ENCODE assay signal across 8 cellular contexts in the genomic region with DNA sequence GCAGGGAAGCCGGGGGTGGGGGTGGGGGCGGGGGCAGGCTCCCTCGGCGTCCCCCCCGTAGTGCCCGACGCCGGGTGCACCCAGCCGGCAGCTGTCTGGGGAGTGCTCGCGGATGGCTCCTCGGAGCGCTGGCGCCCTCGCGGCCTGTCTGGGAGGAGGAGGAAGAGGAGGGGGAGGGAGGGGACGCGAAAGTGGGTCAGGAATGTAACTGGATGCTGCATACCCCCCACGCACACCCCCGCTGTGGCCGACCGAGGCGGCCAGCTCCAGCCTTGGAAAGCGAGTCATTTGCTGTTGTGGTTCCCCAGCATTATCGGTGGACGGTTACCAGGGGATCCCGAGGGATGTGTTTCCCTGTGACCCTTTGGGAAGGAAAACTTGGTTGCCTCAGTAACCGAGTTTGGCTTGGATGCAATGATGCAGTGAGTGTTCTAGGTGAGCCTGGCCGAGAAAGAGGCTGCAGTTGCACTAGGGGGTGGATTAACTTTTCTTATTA. TPM values are rescaled to one million over a fixed set of nuclear protein-coding genes. Genes with fewer than 3 reads are reported as not detected.
DNase-seq lines count a peak whose midpoint lies in the region; ATAC-seq, FAIRE-seq and TF ChIP-seq lines count a peak whose summit lies in the region.

No MANE protein-coding gene starts in this region.

- BruUV-seq in A673 (replicated peaks; lab: Mats Ljungman, UMichigan), result no TSS peak
- BruUV-seq in HepG2 (replicated peaks; lab: Mats Ljungman, UMichigan), result no TSS peak

- TF ChIP-seq CTCF in A673 (conservative IDR thresholded peaks at IDR 0.05; ENCODE audit: low read depth, low read length) (no peak), GM13976 (IDR thresholded peaks at IDR 0.05; ENCODE audit: borderline replicate concordance, control extremely low read depth, extremely low read depth, insufficient read depth, missing control alignments) (no peak), RWPE2 (IDR thresholded peaks at IDR 0.05; ENCODE audit: poor library complexity, severe bottlenecking) (no peak), HepG2 (CRISPR knock-in tag; IDR thresholded peaks at IDR 0.05) (no peak)

- no peak overlapping the region for H2AFZ ChIP-seq in HepG2 (ENCODE audit: low read length)

- DNase-seq in A673 (ENCODE audit: low spot score) (peak; percentile 74), GM13976 (ENCODE audit: low spot score) (peak; percentile 53), RWPE2 (ENCODE audit: low spot score) (no peak), ecto neural progenitor cell (ENCODE audit: low spot score) (peak; percentile 72), HepG2 (ENCODE audit: low spot score) (no peak)
- DNase-seq in stimulated activated naive B cell treated with anti-CD40 and anti-IgM and Interleukin-4, amounts not matched to agents 10 μg/mL and 1 μg/mL and 100 μg/mL, for 72 hours, result no peak

- no peak overlapping the region for H3K9ac ChIP-seq in HepG2 (ENCODE audit: insufficient read depth, low read depth, low read length)

- no peak for FAIRE-seq in HepG2 (lab: Jason Lieb, UNC)

- in situ Hi-C loops in GM13976 (cut with MboI; ENCODE audit: low sequenced_read_pairs, unreplicated experiment) (no loop called here), HepG2 (cut with HindIII; ENCODE audit: extremely low pct_ligation_motif_present, low pct_unique_long_range_greater_than_20kb) (no loop called here)

- H3K27ac ChIP-seq in A673 (ENCODE audit: low read depth, low read length, poor library complexity, severe bottlenecking) (peak overlapping the region; percentile 75), RWPE2 (ENCODE audit: poor library complexity, severe bottlenecking) (no peak overlapping the region), HepG2 (ENCODE audit: extremely low read length, insufficient read depth, low read length) (no peak overlapping the region)

- H3K27me3 Mint-ChIP-seq in stimulated activated naive B cell treated with anti-CD40 and anti-IgM and Interleukin-4, amounts not matched to agents 10 μg/mL and 1 μg/mL and 100 μg/mL, for 72 hours, result no peaks in the 10 kb centered on the region

- intact Hi-C loops in A673 (cut with micrococcal nuclease; ENCODE audit: unreplicated experiment), result loop anchor here (5.0 to 10.0 kb wide), 3 partner anchors 55 to 358 kb away; partner anchors contain the start of gene RREB1
- intact Hi-C loops in HepG2 (cut with micrococcal nuclease; ENCODE audit: unreplicated experiment), result no loop called here

- WGBS in HepG2 (ENCODE audit: low lambda C conversion rate), result 66% methylated on average over 28 of the region's 29 CpGs

- no peaks in the 10 kb centered on the region for H3K27me3 ChIP-seq in A673 (replicated peaks; ENCODE audit: insufficient read depth, low read depth, low read length, poor library complexity)
- H3K27me3 ChIP-seq in RWPE2 (ENCODE audit: insufficient read depth, poor library complexity, severe bottlenecking), result no peaks in the 10 kb centered on the region
- no peaks in the 10 kb centered on the region; a peak in 1 of 5 replicates for H3K27me3 ChIP-seq in HepG2 (ENCODE audit: control insufficient read depth in 1 of 2, insufficient read depth in 2 of 2, low read length in 2 of 2)

- peaks cover 40% of the 10 kb centered on the region for H3K4me1 ChIP-seq in A673 (ENCODE audit: insufficient read depth, low read length, poor library complexity, severe bottlenecking)
- H3K4me1 ChIP-seq in RWPE2 (ENCODE audit: insufficient read depth, poor library complexity, severe bottlenecking), result peaks cover 7% of the 10 kb centered on the region
- H3K4me1 ChIP-seq in HepG2 (ENCODE audit: insufficient read depth, low read length), result peaks cover 12% of the 10 kb centered on the region

- TF ChIP-seq EP300 in HepG2 (IDR thresholded peaks at IDR 0.05; ENCODE audit: low read depth in 2 of 2, low read length in 2 of 2), result no peak
- no peak for TF ChIP-seq EP300 in HepG2 (CRISPR knock-in tag; IDR thresholded peaks at IDR 0.05; ENCODE audit: borderline replicate concordance)

- peaks cover 19 to 31% of the 10 kb centered on the region in 2 donors for H3K4me1 Mint-ChIP-seq in stimulated activated naive B cell treated with anti-CD40 and anti-IgM and Interleukin-4, amounts not matched to agents 10 μg/mL and 1 μg/mL and 100 μg/mL, for 72 hours

- no peak for TF ChIP-seq RAD21 in HepG2 (CRISPR knock-in tag; IDR thresholded peaks at IDR 0.05)

- H3K9me3 ChIP-seq in A673 (ENCODE audit: low read depth, low read length, poor library complexity, severe bottlenecking) (no peaks in the 10 kb centered on the region), RWPE2 (ENCODE audit: severe bottlenecking) (no peaks in the 10 kb centered on the region), HepG2 (ENCODE audit: low read length) (no peaks in the 10 kb centered on the region)

- POLR2A ChIA-PET in A673 (lab: Charles Lee; ENCODE audit: low non-redundant PET), result no interaction called here
- POLR2A ChIA-PET in HepG2 (lab: Yijun Ruan, JAX), result no interaction called here

- no peak for ATAC-seq in RWPE2 (ENCODE audit: low read depth)
- no peak for ATAC-seq in HepG2
- ATAC-seq in stimulated activated naive B cell treated with anti-CD40 and anti-IgM and Interleukin-4, amounts not matched to agents 10 μg/mL and 1 μg/mL and 100 μg/mL, for 72 hours (replicated peaks), result peak; percentile 14 to 22
- no peak for ATAC-seq in GM18519 (IDR thresholded peaks at IDR 0.05; ENCODE audit: low FRiP score, unreplicated experiment)
- ATAC-seq in GM21423 (IDR thresholded peaks at IDR 0.05; ENCODE audit: unreplicated experiment), result no peak

- no peaks in the 10 kb centered on the region for H3K9me3 Mint-ChIP-seq in stimulated activated naive B cell treated with anti-CD40 and anti-IgM and Interleukin-4, amounts not matched to agents 10 μg/mL and 1 μg/mL and 100 μg/mL, for 72 hours

- no peak overlapping the region for H3K4me2 ChIP-seq in HepG2 (ENCODE audit: low read depth, low read length)

- CTCF ChIA-PET in A673 (lab: Charles Lee), result interaction anchor here (1.4 kb wide), 1 partner anchor 356 kb away, joined by 5 read pairs; no protein-coding TSS in a partner anchor
- CTCF ChIA-PET in HepG2 (lab: Yijun Ruan, JAX; ENCODE audit: low intra/inter-chr PET ratio, low total read pairs), result no interaction called here

- TF ChIP-seq POLR2A in HepG2 (IDR thresholded peaks at IDR 0.05; ENCODE audit: insufficient read depth in 1 of 2, low read depth in 2 of 2, low read length in 2 of 2), result no peak

- peak overlapping the region; percentile 36 to 84 for H3K4me3 Mint-ChIP-seq in stimulated activated naive B cell treated with anti-CD40 and anti-IgM and Interleukin-4, amounts not matched to agents 10 μg/mL and 1 μg/mL and 100 μg/mL, for 72 hours

- no peaks in the 10 kb centered on the region for H4K20me1 ChIP-seq in HepG2 (ENCODE audit: insufficient read depth, low read length)

- H3K27ac Mint-ChIP-seq in stimulated activated naive B cell treated with anti-CD40 and anti-IgM and Interleukin-4, amounts not matched to agents 10 μg/mL and 1 μg/mL and 100 μg/mL, for 72 hours, result peak overlapping the region; percentile 51

- H3K4me3 ChIP-seq in A673 (ENCODE audit: low read depth, low read length, poor library complexity, severe bottlenecking) (peak overlapping the region; percentile 70), RWPE2 (ENCODE audit: severe bottlenecking) (peak overlapping the region; percentile 24), HepG2 (replicated peaks in 1 of 3; ENCODE audit: insufficient read depth in 1 of 3, low read depth in 2 of 3, low read length in 3 of 3) (no peak overlapping the region)

- no peaks in the 10 kb centered on the region for H3K79me2 ChIP-seq in HepG2 (ENCODE audit: insufficient read depth, low read length)

- no peaks in the 10 kb centered on the region for H3K36me3 ChIP-seq in A673 (ENCODE audit: insufficient read depth, low read length, poor library complexity, severe bottlenecking)
- H3K36me3 ChIP-seq in RWPE2 (ENCODE audit: low read depth), result no peaks in the 10 kb centered on the region
- H3K36me3 ChIP-seq in HepG2 (replicated peaks in 1 of 2; ENCODE audit: control insufficient read depth in 1 of 2, insufficient read depth in 2 of 2, low read length in 2 of 2), result no peaks in the 10 kb centered on the region

- no peaks in the 10 kb centered on the region for H3K36me3 Mint-ChIP-seq in stimulated activated naive B cell treated with anti-CD40 and anti-IgM and Interleukin-4, amounts not matched to agents 10 μg/mL and 1 μg/mL and 100 μg/mL, for 72 hours

TF ChIP-seq in HepG2, 621 proteins besides CTCF, POLR2A, EP300 and RAD21:
- TF ChIP-seq MTERF4 (CRISPR knock-in tag; IDR thresholded peaks at IDR 0.05) (no peak), HNRNPK (IDR thresholded peaks at IDR 0.05; ENCODE audit: low read depth, low read length, poor library complexity, severe bottlenecking) (peak; percentile 26)

RNA-seq across cellular contexts. Expression of gene RREB1, which starts 55.3 kb away (rescaled TPM):
- 55.5 and 61.6 TPM in 2 replicates for total RNA-seq in A673 (2021)
- total RNA-seq in HepG2 (2016; rRNA removed; fragmentation: Illumina TruSeq; extraction: Trizol), result 23.2 and 23.4 TPM in 2 replicates
- total RNA-seq in HepG2 (2016; cell fraction: cytosol; rRNA removed; fragmentation: Illumina TruSeq; extraction: Trizol; ENCODE audit: low read depth), result 62.4 and 75.9 TPM in 2 replicates
- 21.2 and 23.3 TPM in 2 replicates for total RNA-seq in HepG2 (2016; cell fraction: insoluble cytoplasmic fraction; rRNA removed; fragmentation: Illumina TruSeq; extraction: Trizol)
- 33.9 and 40.6 TPM in 2 replicates for total RNA-seq in HepG2 (2016; cell fraction: membrane; rRNA removed; fragmentation: Illumina TruSeq; extraction: Trizol)
- 50.2 and 60.1 TPM in 2 replicates for total RNA-seq in HepG2 (2016; cell fraction: nucleus; rRNA removed; fragmentation: Illumina TruSeq; extraction: Trizol)
- 6.1 and 6.2 TPM in 2 replicates for polyA plus RNA-seq in HepG2 (2011; rRNA removed)
- polyA plus RNA-seq in HepG2 (2011; cell fraction: cytosol; rRNA removed), result 3.7 and 4.4 TPM in 2 replicates
- polyA plus RNA-seq in HepG2 (2011; cell fraction: nucleus; rRNA removed), result 24.2 and 27.1 TPM in 2 replicates
- 19.5 and 19.9 TPM in 2 replicates for polyA plus RNA-seq in HepG2 (2012)
- 0.71 and 1.1 TPM in 2 replicates for polyA plus RNA-seq in HepG2 (2016; cell fraction: cytosol; fragmentation: Illumina TruSeq; extraction: Trizol; ENCODE audit: low read depth)
- 12.3 and 15.5 TPM in 2 replicates for polyA plus RNA-seq in HepG2 (2016; cell fraction: insoluble cytoplasmic fraction; fragmentation: Illumina TruSeq; extraction: Trizol; ENCODE audit: low read depth)
- polyA plus RNA-seq in HepG2 (2016; cell fraction: membrane; fragmentation: Illumina TruSeq; extraction: Trizol; ENCODE audit: low read depth), result 1.6 and 2.2 TPM in 2 replicates
- 45.7 and 47.4 TPM in 2 replicates for polyA plus RNA-seq in HepG2 (2016; cell fraction: nucleus; fragmentation: Illumina TruSeq; extraction: Trizol; ENCODE audit: insufficient read depth, low read depth)
- polyA minus RNA-seq in HepG2 (2011; rRNA and poly(A)+ RNA removed; ENCODE audit: low replicate concordance), result 33.6 and 65.0 TPM in 2 replicates
- polyA minus RNA-seq in HepG2 (2011; cell fraction: cytosol; rRNA and poly(A)+ RNA removed), result 27.1 and 37.4 TPM in 2 replicates
- polyA minus RNA-seq in HepG2 (2011; cell fraction: nucleus; rRNA and poly(A)+ RNA removed), result 65.6 and 67.6 TPM in 2 replicates

Comparison
In these comparisons a context has a peak if more than half of its experiments do, and no peak if none do; other contexts are left out.
1. DNase-seq: peak in A673 (single experiment), GM13976 (single experiment) and ecto neural progenitor cell (single experiment); none in RWPE2 (single experiment), HepG2 (single experiment) and stimulated activated naive B cell treated with anti-CD40 and anti-IgM and Interleukin-4, amounts not matched to agents 10 μg/mL and 1 μg/mL and 100 μg/mL, for 72 hours (single experiment).
2. H3K4me3 ChIP-seq: peak in A673 (single experiment) and RWPE2 (single experiment); none in HepG2 (0 of 3).
3. ATAC-seq: peak in stimulated activated naive B cell treated with anti-CD40 and anti-IgM and Interleukin-4, amounts not matched to agents 10 μg/mL and 1 μg/mL and 100 μg/mL, for 72 hours (2 of 2); none in RWPE2 (single experiment), HepG2 (single experiment), GM18519 (single experiment) and GM21423 (single experiment).